ENCODE assay signal across 9 cellular contexts in the genomic region with DNA sequence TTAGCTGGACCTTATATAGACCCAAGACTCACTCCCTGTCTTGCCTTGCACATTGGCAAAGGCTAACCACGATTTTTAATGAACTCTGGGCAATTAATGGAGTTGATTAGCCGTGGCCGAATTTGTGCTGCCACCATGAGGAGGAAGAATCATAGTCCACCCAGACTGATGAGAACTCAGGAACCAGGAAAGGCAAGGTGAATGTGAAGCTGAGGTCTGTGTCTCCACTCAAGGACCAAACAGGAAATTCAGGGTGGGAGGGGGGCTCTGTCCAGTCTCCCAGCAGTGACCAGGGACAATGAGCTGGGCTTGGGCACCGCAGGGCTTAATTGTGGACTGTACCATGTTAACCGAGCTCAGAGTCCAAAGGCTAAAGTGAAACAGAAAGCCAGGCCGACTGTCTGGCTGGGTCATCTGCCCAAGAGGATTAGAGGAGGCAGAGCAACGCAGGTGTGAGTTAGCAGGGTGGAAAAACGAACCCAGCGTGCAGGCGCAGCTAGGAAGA.
DNase-seq lines count a peak whose midpoint lies in the region; ATAC-seq and TF ChIP-seq lines count a peak whose summit lies in the region.
"Had no signal": no experiment of that assay in that cellular context is flagged by ENCODE, and none has a peak within 500 bp of the region (broad histone marks: within the 10 kb centered on the region; RNA-seq: fewer than 3 reads in every experiment).

No MANE protein-coding gene starts in this region.

- H3K9ac ChIP-seq in KMS-11 (no peak overlapping the region), muscle layer of colon (ENCODE audit: low read length) (no peak overlapping the region)

- H4K20me1 ChIP-seq in KMS-11 (ENCODE audit: insufficient read depth): no peaks in the 10 kb centered on the region

- TF ChIP-seq EP300 in ovary (IDR thresholded peaks at IDR 0.05): no peak

- H3K4me1 ChIP-seq in KMS-11 (ENCODE audit: low read depth, poor library complexity, severe bottlenecking): no peaks in the 10 kb centered on the region
- H3K4me1 ChIP-seq in muscle layer of colon (ENCODE audit: insufficient read depth, low read length): peaks cover 75% of the 10 kb centered on the region
- peaks cover 2% of the 10 kb centered on the region for H3K4me1 ChIP-seq in ovary (ENCODE audit: insufficient read depth)

- H2AFZ ChIP-seq in KMS-11 (ENCODE audit: low read depth): peak overlapping the region; percentile 32; the same call in 1 of the 2 replicates

- 63 to 71% (median 66%) methylated on average over 10 of the region's 10 CpGs for WGBS in ovary, 3 donors

- H3K27ac ChIP-seq in C4-2B (peak overlapping the region; percentile 14), KMS-11 (no peak overlapping the region), coronary artery (peak overlapping the region in 1 of 2 donors; percentile 30), muscle layer of colon (ENCODE audit: low read depth, low read length) (peak overlapping the region; percentile 50), ovary (no peak overlapping the region)

- H3K27me3 ChIP-seq in KMS-11 (ENCODE audit: insufficient read depth, low read depth): no peaks in the 10 kb centered on the region
- no peaks in the 10 kb centered on the region for H3K27me3 ChIP-seq in muscle layer of colon (ENCODE audit: control insufficient read depth in 1 of 2, insufficient read depth in 2 of 2, low read length in 2 of 2)
- H3K27me3 ChIP-seq in ovary: no peaks in the 10 kb centered on the region

- no peak overlapping the region; the same call in 1 of the 2 replicates for H3K4me2 ChIP-seq in KMS-11

- no peak for ATAC-seq in GM21529 (IDR thresholded peaks at IDR 0.05; ENCODE audit: unreplicated experiment)

- DNase-seq in coronary artery (ENCODE audit: low spot score) (no peak), NK-92 (lab: John Stamatoyannopoulos, UW; ENCODE audit: unreplicated experiment) (no peak), ovary (no peak), NCI-H1436 (lab: John Stamatoyannopoulos, UW) (no peak)
- DNase-seq: activated CD4-positive, alpha-beta memory T cell treated with anti-CD3 and anti-CD28 coated beads for 36 hours had no signal

- no peaks in the 10 kb centered on the region for H3K79me2 ChIP-seq in KMS-11 (ENCODE audit: insufficient read depth, low read depth)

- intact Hi-C loops in ovary (cut with DNase I): no loop called here

- TF ChIP-seq CTCF in C4-2B (conservative IDR thresholded peaks at IDR 0.05) (no peak), KMS-11 (conservative IDR thresholded peaks at IDR 0.05; ENCODE audit: low read depth, low read length) (no peak), coronary artery (IDR thresholded peaks at IDR 0.05) (no peak), ovary (IDR thresholded peaks at IDR 0.05) (no peak)

- TF ChIP-seq POLR2A in ovary (IDR thresholded peaks at IDR 0.05): no peak

- H3K9me3 ChIP-seq in muscle layer of colon (ENCODE audit: low read length) (no peaks in the 10 kb centered on the region), ovary (no peaks in the 10 kb centered on the region)

- H3K4me3 ChIP-seq in KMS-11 (IDR thresholded peaks at IDR 0.05; ENCODE audit: insufficient read depth, low read depth, low read length) (no peak overlapping the region), coronary artery (peak overlapping the region; percentile 16), muscle layer of colon (ENCODE audit: low read depth in 1 of 2, low read length in 2 of 2) (peak overlapping the region; percentile 1 to 36), ovary (no peak overlapping the region)

- H3K36me3 ChIP-seq in KMS-11 (ENCODE audit: insufficient read depth) (no peaks in the 10 kb centered on the region), muscle layer of colon (ENCODE audit: insufficient read depth, low read length) (no peaks in the 10 kb centered on the region), ovary (no peaks in the 10 kb centered on the region)

Comparison
In these comparisons a context has a peak if more than half of its experiments do, and no peak if none do; other contexts are left out.
1. H3K27ac ChIP-seq: peak in C4-2B (single experiment) and muscle layer of colon (single experiment); none in KMS-11 (single experiment) and ovary (0 of 2).
2. H3K4me3 ChIP-seq: peak in coronary artery (single experiment) and muscle layer of colon (2 of 2); none in KMS-11 (single experiment) and ovary (single experiment).